8 cellular contexts compared by ENCODE assay signal in genomic region chr15:40754574-40754882, GRCh38. TPM values are rescaled to one million over a fixed set of nuclear protein-coding genes. Genes with fewer than 3 reads are reported as not detected.
A peak's percentile ranks its signal among the peaks of the same experiment; 100 is the strongest.
DNase-seq lines count a peak whose midpoint lies in the region; ATAC-seq and TF ChIP-seq lines count a peak whose summit lies in the region.

No MANE protein-coding gene starts in this region.

- H3K23ac ChIP-seq in mesendoderm (ENCODE audit: low read length): no peak overlapping the region

- H3K27me3 ChIP-seq in dorsolateral prefrontal cortex (no peaks in the 10 kb centered on the region), mesendoderm (ENCODE audit: insufficient read depth, low read length, poor library complexity) (no peaks in the 10 kb centered on the region), aorta (ENCODE audit: control insufficient read depth in 1 of 2, insufficient read depth in 2 of 2, low read length in 1 of 2) (no peaks in the 10 kb centered on the region)

- H3K27ac ChIP-seq in dorsolateral prefrontal cortex: peak overlapping the region in 50 of 59 donors; percentile 28 to 94 (median 81)
- H3K27ac ChIP-seq in mesendoderm (ENCODE audit: low read depth, low read length): no peak overlapping the region
- peak overlapping the region in 1 of 2 donors; percentile 29 for H3K27ac ChIP-seq in aorta (ENCODE audit: low read depth in 1 of 2, low read length in 2 of 2)

- intact Hi-C loops in Right ventricle myocardium inferior (cut with DNase I) (loop anchor here (1.0 to 10.0 kb wide), 2 partner anchors 59 to 240 kb away; partner anchors contain the start of gene RAD51), cardiac septum (cut with DNase I) (loop anchor here (5.0 to 10.0 kb wide), 3 partner anchors 57 to 160 kb away; partner anchors contain the start of genes KNL1, RAD51 and VPS18), dorsolateral prefrontal cortex (cut with DNase I) (loop anchor here (2.0 to 10.0 kb wide), 6 partner anchors 52 to 530 kb away; partner anchors contain the start of genes CCDC32 (in 1 of the 2), DNAJC17 (in 1 of the 2), INO80 (in 1 of the 2) and KNL1 (in 1 of the 2)), aorta (cut with DNase I) (loop anchor here in 1 of 2 donors (10.0 kb wide), 2 partner anchors 160 to 190 kb away; partner anchors contain the start of genes CCDC32, KNL1 and RPUSD2)

- H3K9me3 ChIP-seq in aorta (ENCODE audit: control insufficient read depth, low read length): no peaks in the 10 kb centered on the region

- H3K4me2 ChIP-seq in mesendoderm (ENCODE audit: low read length): peak overlapping the region; percentile 79

- no peak overlapping the region for H2BK5ac ChIP-seq in mesendoderm (ENCODE audit: low read length)

- ATAC-seq in Right ventricle myocardium inferior (peak; percentile 21), aorta (ENCODE audit: low FRiP score) (peak; percentile 66)

- H3K4me1 ChIP-seq in mesendoderm (ENCODE audit: control insufficient read depth, low read depth, low read length) (no peaks in the 10 kb centered on the region), aorta (ENCODE audit: control insufficient read depth in 1 of 2, insufficient read depth in 2 of 2, low read length in 2 of 2) (no peaks in the 10 kb centered on the region)

- WGBS in mesendoderm (ENCODE audit: extremely low coverage, insufficient coverage, low lambda C conversion rate): no CpG with 5 or more reads among the region's 22 CpGs
- WGBS in aorta, 2 donors: 0 to 1% methylated on average over 22 of the region's 22 CpGs

- H2BK120ac ChIP-seq in mesendoderm (ENCODE audit: low read depth, low read length): no peak overlapping the region

- H4K5ac ChIP-seq in mesendoderm (ENCODE audit: low read length): no peak overlapping the region

- no peaks in the 10 kb centered on the region for H3K36me3 ChIP-seq in mesendoderm (ENCODE audit: control insufficient read depth, insufficient read depth, low read length)
- peaks cover 0 to 2% of the 10 kb centered on the region in 2 donors for H3K36me3 ChIP-seq in aorta (ENCODE audit: control insufficient read depth in 1 of 2, insufficient read depth in 2 of 2, low read length in 1 of 2)

- peak overlapping the region; percentile 89 for H3K56ac ChIP-seq in mesendoderm (ENCODE audit: low read length)

- peak overlapping the region; percentile 69 for H3K9ac ChIP-seq in mesendoderm (ENCODE audit: low read length)

- TF ChIP-seq CTCF in dorsolateral prefrontal cortex (IDR thresholded peaks at IDR 0.05 in 54 of 56, conservative IDR thresholded peaks at IDR 0.05 in 2 of 56; ENCODE audit: low read depth in 1 of 56, partially characterized antibody in 56 of 56): no peak

- no peak overlapping the region for H3K18ac ChIP-seq in mesendoderm (ENCODE audit: low read length)

- DNase-seq in Right ventricle myocardium inferior (ENCODE audit: missing footprints) (no peak), cardiac septum (ENCODE audit: low spot score) (no peak), RPMI7951 (ENCODE audit: low read depth) (peak; percentile 49), dorsolateral prefrontal cortex (peak in 3 of 10 donors; percentile 16 to 57 (median 29)), mesendoderm (no peak), aorta (no peak), HK-2 (ENCODE audit: unreplicated experiment) (no peak), NCI-H128 (lab: John Stamatoyannopoulos, UW; ENCODE audit: unreplicated experiment) (no peak)

- H3K4me3 ChIP-seq in dorsolateral prefrontal cortex (peak overlapping the region; percentile 62 to 99 (median 92)), mesendoderm (ENCODE audit: low read length) (peak overlapping the region; percentile 95), aorta (ENCODE audit: low read length in 2 of 2) (peak overlapping the region; percentile 78 to 80)

- H4K8ac ChIP-seq in mesendoderm (ENCODE audit: low read depth, low read length): no peak overlapping the region

- H3K79me1 ChIP-seq in mesendoderm (ENCODE audit: low read length): peaks cover 9% of the 10 kb centered on the region

- H3K4ac ChIP-seq in mesendoderm (ENCODE audit: low read depth, low read length): no peak overlapping the region

- peaks cover 4% of the 10 kb centered on the region for H3K79me2 ChIP-seq in mesendoderm (ENCODE audit: control insufficient read depth, insufficient read depth, low read length)

- no peak overlapping the region for H2AK5ac ChIP-seq in mesendoderm (ENCODE audit: low read length)

- H2BK15ac ChIP-seq in mesendoderm (replicated peaks; ENCODE audit: low read depth): no peak overlapping the region

RNA-seq across cellular contexts. Expression of gene RMDN3, which starts 0.5 kb away (rescaled TPM):
- total RNA-seq in Right ventricle myocardium inferior (19.1 TPM), cardiac septum (21.1 TPM), dorsolateral prefrontal cortex (10 to 100 TPM; 51.4 to 80.5 (median 65.4) TPM), aorta (10 to 100 TPM; 21.1 to 29.1 TPM)
- 13.6 and 17.0 TPM in 2 replicates for total RNA-seq in RPMI7951 (2014; rRNA removed; shearing (Covaris generic))
- polyA plus RNA-seq in mesendoderm (2013, experiment 1 of 2): 15.9 TPM
- 15.9 TPM for polyA plus RNA-seq in mesendoderm (2013, experiment 2 of 2)
- 10 to 100 TPM; 27.3 to 29.2 TPM for polyA plus RNA-seq in aorta

RNA-seq across cellular contexts. Expression of gene GCHFR, which starts 9.3 kb away (rescaled TPM):
- 8.1 TPM for total RNA-seq in Right ventricle myocardium inferior
- total RNA-seq in cardiac septum: 1.6 TPM
- total RNA-seq in RPMI7951 (2014; rRNA removed; shearing (Covaris generic)): 4.6 and 6.1 TPM in 2 replicates
- 10 to 100 TPM in 62 of 120 experiments, 1 to 10 TPM in 58; 3.6 to 26.3 (median 10.6) TPM for total RNA-seq in dorsolateral prefrontal cortex
- 14.0 TPM for polyA plus RNA-seq in mesendoderm (2013, experiment 1 of 2)
- polyA plus RNA-seq in mesendoderm (2013, experiment 2 of 2): 13.5 TPM
- 1 to 10 TPM; 4.5 to 7.7 TPM for total RNA-seq in aorta
- 10 to 100 TPM; 21.0 to 48.2 TPM for polyA plus RNA-seq in aorta

RNA-seq across cellular contexts. Expression of gene C15orf62, which starts 15.3 kb away (rescaled TPM):
- 0.24 TPM for total RNA-seq in Right ventricle myocardium inferior
- total RNA-seq in cardiac septum: not detected
- total RNA-seq in RPMI7951 (2014; rRNA removed; shearing (Covaris generic)): not detected in 2 replicates
- 1 to 10 TPM in 53 of 120 experiments, under 1 TPM in 65, not detected in 2; 0.17 to 3.6 (median 0.96) TPM for total RNA-seq in dorsolateral prefrontal cortex
- 0.07 TPM for polyA plus RNA-seq in mesendoderm (2013, experiment 1 of 2)
- polyA plus RNA-seq in mesendoderm (2013, experiment 2 of 2): 0.15 TPM
- under 1 TPM; 0.19 to 0.87 TPM for total RNA-seq in aorta
- under 1 TPM in 1 of 2 donors, not detected in 1; 0.97 TPM for polyA plus RNA-seq in aorta

RNA-seq across cellular contexts. Expression of gene ZFYVE19, which starts 52.4 kb away (rescaled TPM):
- 27.6 TPM for total RNA-seq in Right ventricle myocardium inferior
- total RNA-seq in cardiac septum: 11.0 TPM
- 38.3 and 54.4 TPM in 2 replicates for total RNA-seq in RPMI7951 (2014; rRNA removed; shearing (Covaris generic))
- total RNA-seq in dorsolateral prefrontal cortex: 10 to 100 TPM; 17.6 to 48.7 (median 30.8) TPM
- 6.6 TPM for polyA plus RNA-seq in mesendoderm (2013, experiment 1 of 2)
- 7.2 TPM for polyA plus RNA-seq in mesendoderm (2013, experiment 2 of 2)
- 10 to 100 TPM in 1 of 2 donors, 1 to 10 TPM in 1; 9.3 to 17.4 TPM for total RNA-seq in aorta
- polyA plus RNA-seq in aorta: 10 to 100 TPM; 14.5 to 48.0 TPM

RNA-seq across cellular contexts. Expression of gene DNAJC17, which starts 52.7 kb away (rescaled TPM):
- total RNA-seq in Right ventricle myocardium inferior: 19.7 TPM
- 19.1 TPM for total RNA-seq in cardiac septum
- 36.3 and 36.9 TPM in 2 replicates for total RNA-seq in RPMI7951 (2014; rRNA removed; shearing (Covaris generic))
- 10 to 100 TPM; 17.9 to 54.4 (median 34.3) TPM for total RNA-seq in dorsolateral prefrontal cortex
- polyA plus RNA-seq in mesendoderm (2013, experiment 1 of 2): 52.5 TPM
- polyA plus RNA-seq in mesendoderm (2013, experiment 2 of 2): 49.3 TPM
- 10 to 100 TPM; 29.4 to 34.7 TPM for total RNA-seq in aorta
- polyA plus RNA-seq in aorta: 10 to 100 TPM; 20.5 to 75.9 TPM
